In genomic region chr10:72276421-72277339, GRCh38 we compare ENCODE assay signal across 1 cellular context.
TF ChIP-seq lines count a peak whose summit lies in the region.

No MANE protein-coding gene starts in this region.

TF ChIP-seq in HepG2, 621 proteins besides CTCF, POLR2A, EP300 and RAD21 (continued from another document and continues in another):
- no peak for TF ChIP-seq ZNF142 (CRISPR knock-in tag; IDR thresholded peaks at IDR 0.05)
- TF ChIP-seq SMC3 (IDR thresholded peaks at IDR 0.05; ENCODE audit: low read length), result no peak
- no peak for TF ChIP-seq ZBTB7A (CRISPR knock-in tag; IDR thresholded peaks at IDR 0.05)
- peak; percentile 99 for TF ChIP-seq ZC3H13 (CRISPR knock-in tag; IDR thresholded peaks at IDR 0.05)
- TF ChIP-seq ZNF274 (CRISPR knock-in tag; IDR thresholded peaks at IDR 0.05), result no peak
- TF ChIP-seq HES4 (CRISPR knock-in tag; IDR thresholded peaks at IDR 0.05; ENCODE audit: borderline replicate concordance), result no peak
- peak; percentile 63; the same call in 1 of the 2 replicates for TF ChIP-seq HMG20B (CRISPR knock-in tag; conservative IDR thresholded peaks at IDR 0.05)
- no peak for TF ChIP-seq THAP9 (CRISPR knock-in tag; IDR thresholded peaks at IDR 0.05; ENCODE audit: borderline replicate concordance)
- TF ChIP-seq ZMYM2 (CRISPR knock-in tag; IDR thresholded peaks at IDR 0.05), result no peak
- no peak for TF ChIP-seq ZNF615 (CRISPR knock-in tag; IDR thresholded peaks at IDR 0.05; ENCODE audit: borderline replicate concordance)
- TF ChIP-seq PRMT3 (CRISPR knock-in tag; IDR thresholded peaks at IDR 0.05; ENCODE audit: borderline replicate concordance, low read depth), result no peak
- peak; percentile 87 for TF ChIP-seq AGO1 (IDR thresholded peaks at IDR 0.05; ENCODE audit: low read depth, low read length, poor library complexity, severe bottlenecking)
- TF ChIP-seq ZNF136 (CRISPR knock-in tag; IDR thresholded peaks at IDR 0.05; ENCODE audit: low read depth), result no peak
- no peak; the same call in 1 of the 2 replicates for TF ChIP-seq ZNF746 (CRISPR knock-in tag; IDR thresholded peaks at IDR 0.05)
- TF ChIP-seq CREBL2 (CRISPR knock-in tag; IDR thresholded peaks at IDR 0.05; ENCODE audit: borderline replicate concordance), result 0 out of 2 replicates have a peak, but pooled peaks have one; percentile 55
- TF ChIP-seq RBFOX2 (IDR thresholded peaks at IDR 0.05; ENCODE audit: low read depth, low read length), result peak; percentile 86
- no peak for TF ChIP-seq PRDM10 (CRISPR knock-in tag; IDR thresholded peaks at IDR 0.05; ENCODE audit: low read depth)
- TF ChIP-seq PCBP2 (optimal IDR thresholded peaks at IDR 0.05; ENCODE audit: low read depth, low read length, poor library complexity, severe bottlenecking), result no peak
- no peak for TF ChIP-seq ZNF775 (CRISPR knock-in tag; IDR thresholded peaks at IDR 0.05; ENCODE audit: borderline replicate concordance)
- TF ChIP-seq E2F5 (CRISPR knock-in tag; conservative IDR thresholded peaks at IDR 0.05), result no peak
- no peak for TF ChIP-seq ZBTB33 (CRISPR knock-in tag; IDR thresholded peaks at IDR 0.05)
- no peak for TF ChIP-seq ARID2 (CRISPR knock-in tag; IDR thresholded peaks at IDR 0.05; ENCODE audit: borderline replicate concordance)
- 0 out of 2 replicates have a peak, but pooled peaks have one; percentile 90 for TF ChIP-seq RORA (CRISPR knock-in tag; IDR thresholded peaks at IDR 0.05)
- no peak for TF ChIP-seq ZNF530 (CRISPR knock-in tag; IDR thresholded peaks at IDR 0.05; ENCODE audit: low read depth)
- TF ChIP-seq ZNF484 (CRISPR knock-in tag; IDR thresholded peaks at IDR 0.05; ENCODE audit: borderline replicate concordance, low read depth), result no peak
- TF ChIP-seq PTBP1 (IDR thresholded peaks at IDR 0.05; ENCODE audit: low read depth, low read length, poor library complexity, severe bottlenecking), result no peak
- peak; percentile 71 for TF ChIP-seq PAXIP1 (CRISPR knock-in tag; conservative IDR thresholded peaks at IDR 0.05)
- no peak for TF ChIP-seq MLLT10 (CRISPR knock-in tag; IDR thresholded peaks at IDR 0.05)
